ENCODE assay signal across 1 cellular context in the genomic region with DNA sequence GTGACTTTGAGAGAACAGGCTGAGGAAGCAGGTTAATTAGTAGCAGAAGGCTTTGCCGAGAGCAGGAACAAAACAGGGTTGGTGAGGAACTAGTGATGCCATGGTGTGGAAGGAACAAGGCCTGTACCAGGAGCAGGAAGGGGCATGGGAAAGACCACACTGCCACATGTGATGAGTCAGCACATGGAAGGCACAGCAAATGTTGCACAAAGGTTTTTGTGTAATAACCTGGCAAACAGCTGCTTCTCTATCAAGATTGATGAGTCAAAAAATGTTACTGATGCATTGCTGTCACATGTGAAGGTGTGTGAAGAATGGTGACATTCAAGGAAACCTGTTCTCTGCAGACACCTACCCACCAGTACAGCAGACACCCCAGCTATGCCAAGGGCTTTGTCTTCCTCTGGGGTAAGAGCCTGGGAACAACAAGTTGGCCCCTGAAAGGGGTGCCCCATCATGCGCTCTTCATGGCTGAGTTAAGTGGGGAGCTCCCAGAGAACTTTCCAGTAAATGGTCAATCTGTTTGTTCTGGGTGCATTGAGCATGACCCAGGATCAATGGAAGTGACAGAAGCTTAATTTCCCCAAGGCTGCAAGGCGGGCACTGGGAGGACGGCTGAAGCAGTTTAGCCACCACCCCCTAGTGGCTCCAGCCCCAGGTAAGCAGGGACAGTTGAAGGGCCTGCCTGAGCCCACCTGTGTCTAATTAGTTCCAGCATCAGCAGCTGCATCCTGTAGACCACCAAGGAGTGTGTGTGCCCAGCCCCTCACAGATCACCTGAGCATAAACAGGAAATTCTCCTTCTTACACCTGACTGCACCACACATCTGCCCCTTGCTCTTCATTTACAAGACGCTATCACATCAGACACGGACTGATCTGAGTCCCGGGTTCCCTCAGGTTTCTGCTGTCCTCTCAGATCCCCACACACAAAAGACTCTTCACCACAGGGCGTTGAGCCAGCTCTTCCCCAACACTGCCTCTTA.
TF ChIP-seq lines count a peak whose summit lies in the region.

No MANE protein-coding gene starts in this region.

TF ChIP-seq in H1, 55 proteins besides CTCF, POLR2A, EP300 and RAD21:
- TF ChIP-seq BCL11A (IDR thresholded peaks at IDR 0.05; ENCODE audit: low read depth in 2 of 2, low read length in 2 of 2) (no peak), MAFK (IDR thresholded peaks at IDR 0.05; ENCODE audit: low read depth, low read length) (no peak), POU5F1 (IDR thresholded peaks at IDR 0.05; ENCODE audit: low read depth, low read length) (no peak), GABPA (IDR thresholded peaks at IDR 0.05; ENCODE audit: borderline replicate concordance, insufficient read depth, low read length) (no peak)
